1 cellular context compared by ENCODE assay signal in genomic region chr20:50121858-50122271, GRCh38.
TF ChIP-seq lines count a peak whose summit lies in the region.

No MANE protein-coding gene starts in this region.

TF ChIP-seq in H1, 55 proteins besides CTCF, POLR2A, EP300 and RAD21 (continued from another document):
- TF ChIP-seq SAP30 (IDR thresholded peaks at IDR 0.05; ENCODE audit: insufficient read depth, insufficient replicate concordance, low read length) (no peak), ATF3 (IDR thresholded peaks at IDR 0.05; ENCODE audit: insufficient read depth, low read depth, low read length) (0 out of 2 replicates have a peak, but pooled peaks have one; percentile 50)
